In genomic region chr17:7214300-7215135, GRCh38 we compare ENCODE assay signal across 7 cellular contexts.
DNase-seq lines count a peak whose midpoint lies in the region; ATAC-seq, FAIRE-seq and TF ChIP-seq lines count a peak whose summit lies in the region.

No MANE protein-coding gene starts in this region.

- FAIRE-seq in GM18507 (lab: Jason Lieb, UNC), result peak; percentile 100

- peak; percentile 67 for TF ChIP-seq CTCF in retinal pigment epithelial cell (conservative IDR thresholded peaks at IDR 0.05; ENCODE audit: low read depth, low read length)

- ATAC-seq in HG03039 (IDR thresholded peaks at IDR 0.05; ENCODE audit: unreplicated experiment), result peak; percentile 67

- H3K4me3 ChIP-seq in retinal pigment epithelial cell (ENCODE audit: low read length), result peak overlapping the region; percentile 54

- DNase-seq in GM18507 (ENCODE audit: extremely low spot score, insufficient read length, low read depth) (peak; percentile 96), NCI-H2081 (lab: John Stamatoyannopoulos, UW) (peak; percentile 91 to 95), T1000 (lab: John Stamatoyannopoulos, UW) (peak; percentile 98), astrocyte of the hippocampus (ENCODE audit: low read depth, low spot score) (peak; percentile 99), hippocampal formation (lab: John Stamatoyannopoulos, UW) (peak; percentile 94 to 95), retinal pigment epithelial cell (ENCODE audit: low read depth) (peak; percentile 90)

Comparison
In these comparisons a context has a peak if more than half of its experiments do, and no peak if none do; other contexts are left out.
1. Peak in every context shown above with its lines: DNase-seq, ATAC-seq and H3K4me3 ChIP-seq.